2 cellular contexts compared by ENCODE assay signal in the genomic region with DNA sequence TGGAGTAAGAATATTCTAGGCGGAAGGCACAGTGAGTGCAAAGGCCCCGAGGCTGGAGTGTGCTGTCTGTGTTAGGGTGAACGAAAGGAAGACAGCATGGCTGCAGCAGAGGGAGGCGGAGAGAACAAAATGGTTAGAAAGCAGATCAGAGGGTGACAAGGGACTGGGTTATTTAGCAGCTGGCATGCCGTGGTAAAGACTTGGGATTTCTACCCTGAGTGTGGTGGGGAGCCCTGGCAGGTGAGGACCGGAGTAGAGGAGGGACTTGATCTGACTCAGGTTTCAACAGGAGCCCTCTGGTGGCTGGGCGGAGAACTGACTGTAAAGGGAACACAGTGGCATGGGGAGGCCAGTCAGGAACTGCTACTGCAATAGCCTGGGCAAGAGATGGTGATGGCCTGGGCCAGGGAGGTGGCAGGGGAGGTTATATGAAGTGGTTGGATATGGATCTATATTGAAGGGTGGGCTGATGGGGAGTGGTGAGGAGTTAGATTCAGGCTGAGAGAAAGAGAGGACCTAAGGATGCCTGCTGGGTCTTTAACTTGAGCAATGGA.
TF ChIP-seq lines count a peak whose summit lies in the region.

No MANE protein-coding gene starts in this region.

TF ChIP-seq in IMR-90, 13 proteins besides CTCF, POLR2A, EP300 and RAD21:
- TF ChIP-seq SMC3 (IDR thresholded peaks at IDR 0.05; ENCODE audit: low read depth, low read length) = peak; percentile 88
- TF ChIP-seq CHD1 (IDR thresholded peaks at IDR 0.05; ENCODE audit: low read depth, low read length) = no peak

TF ChIP-seq in endothelial cell of umbilical vein, 7 proteins besides CTCF, POLR2A, EP300 and RAD21:
- no peak for TF ChIP-seq MYC (IDR thresholded peaks at IDR 0.05; ENCODE audit: low read depth, low read length)
- TF ChIP-seq, protein P1, sequence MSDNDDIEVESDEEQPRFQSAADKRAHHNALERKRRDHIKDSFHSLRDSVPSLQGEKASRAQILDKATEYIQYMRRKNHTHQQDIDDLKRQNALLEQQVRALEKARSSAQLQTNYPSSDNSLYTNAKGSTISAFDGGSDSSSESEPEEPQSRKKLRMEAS (IDR thresholded peaks at IDR 0.05; ENCODE audit: insufficient read depth, insufficient read length) = no peak
- TF ChIP-seq FOS (IDR thresholded peaks at IDR 0.05; ENCODE audit: borderline replicate concordance, insufficient read depth, low read length) = no peak
- TF ChIP-seq POLR2AphosphoS5 (IDR thresholded peaks at IDR 0.05; ENCODE audit: insufficient read depth, low read depth, low read length) = no peak
- no peak for TF ChIP-seq GATA2 (IDR thresholded peaks at IDR 0.05; ENCODE audit: insufficient read depth, insufficient read length, low read depth, low read length)
- no peak for TF ChIP-seq EZH2 (IDR thresholded peaks at IDR 0.05; ENCODE audit: borderline replicate concordance, low read depth, low read length, severe bottlenecking)
- no peak for TF ChIP-seq JUN (IDR thresholded peaks at IDR 0.05; ENCODE audit: borderline replicate concordance, insufficient read depth, insufficient read length, low read depth)
